In the genomic region with DNA sequence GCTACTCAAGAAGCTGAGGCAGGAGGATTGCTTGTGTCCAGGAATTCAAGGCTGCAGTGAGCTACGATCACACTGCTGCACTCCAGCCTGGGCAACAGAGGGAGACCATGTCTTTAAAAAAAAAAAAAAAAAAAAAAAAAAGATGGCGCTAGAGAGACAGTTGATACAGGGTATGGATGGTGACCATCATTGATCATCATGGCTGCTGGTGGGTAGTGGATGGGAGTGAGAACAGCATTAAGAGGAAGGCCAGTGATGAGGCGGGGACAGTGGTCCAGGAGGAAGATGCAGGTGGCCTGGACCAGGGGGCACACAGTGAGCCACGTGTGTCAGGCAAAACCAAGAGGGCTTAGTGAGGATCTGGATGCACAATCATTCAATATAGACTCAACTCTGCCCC, we compare ENCODE assay signal across 9 cellular contexts. TPM values are rescaled to one million over a fixed set of nuclear protein-coding genes. Genes with fewer than 3 reads are reported as not detected.
A peak's percentile ranks its signal among the peaks of the same experiment; 100 is the strongest.
DNase-seq lines count a peak whose midpoint lies in the region; ATAC-seq and TF ChIP-seq lines count a peak whose summit lies in the region.
"Had no signal": no experiment of that assay in that cellular context is flagged by ENCODE, and none has a peak within 500 bp of the region (broad histone marks: within the 10 kb centered on the region; RNA-seq: fewer than 3 reads in every experiment).

No MANE protein-coding gene starts in this region.

- no peak overlapping the region for H2BK120ac ChIP-seq in mesenchymal stem cell (ENCODE audit: low read depth, low read length)

- no peaks in the 10 kb centered on the region for H3K27me3 Mint-ChIP-seq in stimulated activated naive CD8-positive, alpha-beta T cell treated with anti-CD3 and anti-CD28 coated beads, Interleukin-15, Interleukin-2, amounts not matched to agents 100 ng/mL and 50 ng/mL, for 24 hours
- H3K27me3 Mint-ChIP-seq in activated CD8-positive, alpha-beta T cell treated with anti-CD3 and anti-CD28 coated beads for 36 hours = peaks cover 3% of the 10 kb centered on the region

- H3K9me3 ChIP-seq in mesenchymal stem cell (ENCODE audit: control insufficient read depth, low read length) = no peaks in the 10 kb centered on the region
- H3K9me3 ChIP-seq: BE2C had no signal

- no peak overlapping the region for H3K23ac ChIP-seq in mesenchymal stem cell (ENCODE audit: low read length in 2 of 2)

- H3K27me3 ChIP-seq in mesenchymal stem cell (ENCODE audit: control insufficient read depth in 1 of 2, insufficient read depth in 1 of 2, low read length in 2 of 2) = peaks cover 0 to 8% of the 10 kb centered on the region in 2 experiments
- H3K27me3 ChIP-seq: BE2C had no signal

- no peak overlapping the region for H4K8ac ChIP-seq in mesenchymal stem cell (ENCODE audit: low read length)

- no peak overlapping the region for H2BK5ac ChIP-seq in mesenchymal stem cell (ENCODE audit: low read depth, low read length, poor library complexity, severe bottlenecking)

- H3K4me3 ChIP-seq in mesenchymal stem cell (ENCODE audit: insufficient read depth in 1 of 2, low read depth in 1 of 2, low read length in 2 of 2) = no peak overlapping the region

- H3K79me1 ChIP-seq in mesenchymal stem cell (replicated peaks; ENCODE audit: low read length, poor library complexity, severe bottlenecking) = no peaks in the 10 kb centered on the region

- POLR2A ChIA-PET in activated CD8-positive, alpha-beta T cell treated with anti-CD3 and anti-CD28 coated beads for 36 hours (lab: Charles Lee) = interaction anchor here (2.2 kb wide), 1 partner anchor 27 kb away, joined by 10 read pairs; a partner anchor contains a TSS

- 90% methylated on average over 3 of the region's 4 CpGs for WGBS in mesenchymal stem cell

- DNase-seq in stimulated activated naive CD8-positive, alpha-beta T cell treated with anti-CD3 and anti-CD28 coated beads, Interleukin-15, Interleukin-2, amounts not matched to agents 100 U/mL and 50 U/mL, for 24 hours = no peak
- DNase-seq in activated CD8-positive, alpha-beta T cell treated with anti-CD3 and anti-CD28 coated beads for 36 hours = no peak
- DNase-seq in mesenchymal stem cell (no peak), GF-D8 (lab: John Stamatoyannopoulos, UW) (no peak)
- no peak for DNase-seq in stimulated activated CD8-positive, alpha-beta memory T cell treated with anti-CD3 and anti-CD28 coated beads, Interleukin-4, amount 100 ng/mL, for 48 hours

- H3K9ac ChIP-seq in mesenchymal stem cell (ENCODE audit: low read length) = no peak overlapping the region

- peak overlapping the region; percentile 68 for H3K4me3 Mint-ChIP-seq in stimulated activated naive CD8-positive, alpha-beta T cell treated with anti-CD3 and anti-CD28 coated beads, Interleukin-15, Interleukin-2, amounts not matched to agents 100 ng/mL and 50 ng/mL, for 24 hours
- peak overlapping the region; percentile 68 for H3K4me3 Mint-ChIP-seq in activated CD8-positive, alpha-beta T cell treated with anti-CD3 and anti-CD28 coated beads for 36 hours

- no peak overlapping the region for H2AK5ac ChIP-seq in mesenchymal stem cell (ENCODE audit: low read length, severe bottlenecking)

- CTCF ChIA-PET in activated CD8-positive, alpha-beta T cell treated with anti-CD3 and anti-CD28 coated beads for 36 hours (lab: Charles Lee) = no interaction called here

- H4K91ac ChIP-seq in mesenchymal stem cell (ENCODE audit: low read length) = no peak overlapping the region

- no peak overlapping the region for H3K14ac ChIP-seq in mesenchymal stem cell (ENCODE audit: low read length in 2 of 2)

- intact Hi-C loops in activated CD8-positive, alpha-beta T cell treated with anti-CD3 and anti-CD28 coated beads for 36 hours (cut with micrococcal nuclease) = no loop called here

- TF ChIP-seq CTCF in activated CD8-positive, alpha-beta T cell treated with anti-CD3 and anti-CD28 coated beads for 36 hours (IDR thresholded peaks at IDR 0.05) = no peak

- H3K18ac ChIP-seq in mesenchymal stem cell (ENCODE audit: low read depth in 1 of 2, low read length in 2 of 2) = no peak overlapping the region

- no peak overlapping the region for H3K4ac ChIP-seq in mesenchymal stem cell (ENCODE audit: low read depth in 1 of 2, low read length in 2 of 2)

- no peak overlapping the region for H2BK12ac ChIP-seq in mesenchymal stem cell (ENCODE audit: low read length in 2 of 2)

- no peak for ATAC-seq in stimulated activated naive CD8-positive, alpha-beta T cell treated with anti-CD3 and anti-CD28 coated beads, Interleukin-15, Interleukin-2, amounts not matched to agents 100 U/mL and 50 U/mL, for 24 hours
- ATAC-seq in activated CD8-positive, alpha-beta T cell treated with anti-CD3 and anti-CD28 coated beads for 36 hours = no peak
- ATAC-seq in HG03175 (IDR thresholded peaks at IDR 0.05; ENCODE audit: unreplicated experiment) (no peak), GM19023 (IDR thresholded peaks at IDR 0.05; ENCODE audit: unreplicated experiment) (no peak)

- no peak overlapping the region for H3K27ac ChIP-seq in mesenchymal stem cell (ENCODE audit: low read length, poor library complexity, severe bottlenecking)

- H3K27ac Mint-ChIP-seq in stimulated activated naive CD8-positive, alpha-beta T cell treated with anti-CD3 and anti-CD28 coated beads, Interleukin-15, Interleukin-2, amounts not matched to agents 100 ng/mL and 50 ng/mL, for 24 hours = no peak overlapping the region
- H3K27ac Mint-ChIP-seq in activated CD8-positive, alpha-beta T cell treated with anti-CD3 and anti-CD28 coated beads for 36 hours = no peak overlapping the region

- no peak overlapping the region for H2AFZ ChIP-seq in mesenchymal stem cell (ENCODE audit: low read depth, low read length)

- no peaks in the 10 kb centered on the region for H3K36me3 ChIP-seq in mesenchymal stem cell (ENCODE audit: control insufficient read depth in 1 of 2, insufficient read depth in 2 of 2, low read depth in 1 of 2, low read length in 2 of 2)
- H3K36me3 ChIP-seq: BE2C had no signal

- H3K4me2 ChIP-seq in mesenchymal stem cell (ENCODE audit: low read length, poor library complexity, severe bottlenecking) = no peak overlapping the region

- peaks cover 35% of the 10 kb centered on the region for H3K4me1 Mint-ChIP-seq in stimulated activated naive CD8-positive, alpha-beta T cell treated with anti-CD3 and anti-CD28 coated beads, Interleukin-15, Interleukin-2, amounts not matched to agents 100 ng/mL and 50 ng/mL, for 24 hours (ENCODE audit: low read depth)
- H3K4me1 Mint-ChIP-seq in activated CD8-positive, alpha-beta T cell treated with anti-CD3 and anti-CD28 coated beads for 36 hours (ENCODE audit: low read depth) = peaks cover 21% of the 10 kb centered on the region

- no peaks in the 10 kb centered on the region for H3K9me3 Mint-ChIP-seq in stimulated activated naive CD8-positive, alpha-beta T cell treated with anti-CD3 and anti-CD28 coated beads, Interleukin-15, Interleukin-2, amounts not matched to agents 100 ng/mL and 50 ng/mL, for 24 hours
- no peaks in the 10 kb centered on the region for H3K9me3 Mint-ChIP-seq in activated CD8-positive, alpha-beta T cell treated with anti-CD3 and anti-CD28 coated beads for 36 hours

- H3K4me1 ChIP-seq in mesenchymal stem cell (ENCODE audit: control insufficient read depth, insufficient read depth, low read depth, low read length) = peaks cover 23% of the 10 kb centered on the region

- H3K36me3 Mint-ChIP-seq in stimulated activated naive CD8-positive, alpha-beta T cell treated with anti-CD3 and anti-CD28 coated beads, Interleukin-15, Interleukin-2, amounts not matched to agents 100 ng/mL and 50 ng/mL, for 24 hours (ENCODE audit: low read depth) = no peaks in the 10 kb centered on the region
- no peaks in the 10 kb centered on the region for H3K36me3 Mint-ChIP-seq in activated CD8-positive, alpha-beta T cell treated with anti-CD3 and anti-CD28 coated beads for 36 hours (ENCODE audit: low read depth)

- H2BK15ac ChIP-seq in mesenchymal stem cell (ENCODE audit: low read depth, poor library complexity, severe bottlenecking) = peak overlapping the region; percentile 36

RNA-seq across cellular contexts. Expression of a gene that starts 26.8 kb away (rescaled TPM):
- total RNA-seq in activated CD8-positive, alpha-beta T cell treated with anti-CD3 and anti-CD28 coated beads for 36 hours = 1 to 10 TPM; 1.9 to 3.1 TPM
- polyA plus RNA-seq in mesenchymal stem cell (2013, experiment 1 of 2) = 0.32 TPM
- 0.60 TPM for polyA plus RNA-seq in mesenchymal stem cell (2013, experiment 2 of 2)
